In genomic region chr22:24525416-24526037, GRCh38 we compare ENCODE assay signal across 8 cellular contexts. TPM values are rescaled to one million over a fixed set of nuclear protein-coding genes. Genes with fewer than 3 reads are reported as not detected.
A peak's percentile ranks its signal among the peaks of the same experiment; 100 is the strongest.
DNase-seq lines count a peak whose midpoint lies in the region; ATAC-seq, FAIRE-seq and TF ChIP-seq lines count a peak whose summit lies in the region.

No MANE protein-coding gene starts in this region.

- DNase-seq in HUDEP-2 (lab: John Stamatoyannopoulos, UW; ENCODE audit: unreplicated experiment in 76 of 76) = peak in 71 of 76 experiments; percentile 18 to 90 (median 71)
- DNase-seq in RCC 7860 (ENCODE audit: low spot score) = peak; percentile 57
- peak; percentile 84 to 86 for DNase-seq in activated T-cell treated with anti-CD3 and anti-CD28 coated beads, Interleukin-2, amount 50 U/mL, for 72 hours
- DNase-seq in fibroblast of the conjunctiva (ENCODE audit: low read depth) = peak; percentile 77
- peak; percentile 89 for DNase-seq in omental fat pad (ENCODE audit: low spot score)
- peak; percentile 72 to 75 for DNase-seq in thyroid gland

- 10 to 11% methylated on average over 5 to 12 of the region's 12 CpGs for WGBS in thyroid gland, 2 donors

- H3K27ac ChIP-seq in C4-2B (peak overlapping the region; percentile 40), thyroid gland (no peak overlapping the region)

- H3K9me3 ChIP-seq in thyroid gland = no peaks in the 10 kb centered on the region

- H3K4me3 ChIP-seq in thyroid gland (replicated peaks in 1 of 3) = no peak overlapping the region

- H3K36me3 ChIP-seq in thyroid gland = no peaks in the 10 kb centered on the region

- ATAC-seq in GM19351 (IDR thresholded peaks at IDR 0.05; ENCODE audit: unreplicated experiment) (peak; percentile 60), omental fat pad (ENCODE audit: low FRiP score) (peak; percentile 71)
- peak; percentile 92 to 98 for ATAC-seq in activated T-cell treated with anti-CD3 and anti-CD28 coated beads, Interleukin-2, amount 50 U/mL, for 72 hours (replicated peaks in 1 of 2)

- peaks cover 4 to 9% of the 10 kb centered on the region in 2 donors for H3K4me1 ChIP-seq in thyroid gland

- no peak overlapping the region for H3K27ac Mint-ChIP-seq in activated T-cell treated with anti-CD3 and anti-CD28 coated beads, Interleukin-2, amount 50 U/mL, for 72 hours

- H3K36me3 Mint-ChIP-seq in activated T-cell treated with anti-CD3 and anti-CD28 coated beads, Interleukin-2, amount 50 U/mL, for 72 hours (ENCODE audit: insufficient read depth in 2 of 2) = no peaks in the 10 kb centered on the region

- FAIRE-seq in RCC 7860 (lab: Jason Lieb, UNC) = peak; percentile 29

- no peaks in the 10 kb centered on the region for H3K27me3 Mint-ChIP-seq in activated T-cell treated with anti-CD3 and anti-CD28 coated beads, Interleukin-2, amount 50 U/mL, for 72 hours (ENCODE audit: low read depth)

- TF ChIP-seq CTCF in C4-2B (conservative IDR thresholded peaks at IDR 0.05) = peak; percentile 94
- TF ChIP-seq CTCF in omental fat pad (IDR thresholded peaks at IDR 0.05) = peak in 1 of 3 donors; percentile 14
- peak; percentile 68 to 88 (median 78) for TF ChIP-seq CTCF in thyroid gland (IDR thresholded peaks at IDR 0.05)

- no peak for TF ChIP-seq POLR2A in thyroid gland (IDR thresholded peaks at IDR 0.05)

- H3K27me3 ChIP-seq in thyroid gland = no peaks in the 10 kb centered on the region

- peaks cover 14% of the 10 kb centered on the region for H3K4me1 Mint-ChIP-seq in activated T-cell treated with anti-CD3 and anti-CD28 coated beads, Interleukin-2, amount 50 U/mL, for 72 hours (ENCODE audit: low read depth)

- no peak overlapping the region for H3K4me3 Mint-ChIP-seq in activated T-cell treated with anti-CD3 and anti-CD28 coated beads, Interleukin-2, amount 50 U/mL, for 72 hours

- no peaks in the 10 kb centered on the region for H3K9me3 Mint-ChIP-seq in activated T-cell treated with anti-CD3 and anti-CD28 coated beads, Interleukin-2, amount 50 U/mL, for 72 hours

- intact Hi-C loops in thyroid gland (cut with DNase I) = no loop called here

RNA-seq across cellular contexts. Expression of gene GUCD1, which starts 29.4 kb away (rescaled TPM):
- 10 to 100 TPM; 96.4 to 98.2 TPM for total RNA-seq in activated T-cell treated with anti-CD3 and anti-CD28 coated beads, Interleukin-2, amount 50 U/mL, for 72 hours
- total RNA-seq in omental fat pad (100 to 1,000 TPM; 105 to 179 (median 171) TPM), thyroid gland (10 to 100 TPM; 51.6 to 89.7 (median 74.2) TPM)

RNA-seq across cellular contexts. Expression of gene SNRPD3, which starts 30.3 kb away (rescaled TPM):
- 10 to 100 TPM; 69.3 to 76.5 TPM for total RNA-seq in activated T-cell treated with anti-CD3 and anti-CD28 coated beads, Interleukin-2, amount 50 U/mL, for 72 hours
- total RNA-seq in omental fat pad (100 to 1,000 TPM; 107 to 135 (median 115) TPM), thyroid gland (100 to 1,000 TPM in 3 of 4 donors, 10 to 100 TPM in 1; 96.9 to 216 (median 145) TPM)

RNA-seq across cellular contexts. Expression of gene UPB1, which starts 30.4 kb away (rescaled TPM):
- total RNA-seq in activated T-cell treated with anti-CD3 and anti-CD28 coated beads, Interleukin-2, amount 50 U/mL, for 72 hours = 1 to 10 TPM in 1 of 2 donors, under 1 TPM in 1; 0.26 to 1.2 TPM
- total RNA-seq in omental fat pad = 1 to 10 TPM in 1 of 4 donors, under 1 TPM in 1, not detected in 2; 0.13 to 1.9 TPM
- total RNA-seq in thyroid gland = not detected
